ENCODE assay signal across 21 cellular contexts in the genomic region with DNA sequence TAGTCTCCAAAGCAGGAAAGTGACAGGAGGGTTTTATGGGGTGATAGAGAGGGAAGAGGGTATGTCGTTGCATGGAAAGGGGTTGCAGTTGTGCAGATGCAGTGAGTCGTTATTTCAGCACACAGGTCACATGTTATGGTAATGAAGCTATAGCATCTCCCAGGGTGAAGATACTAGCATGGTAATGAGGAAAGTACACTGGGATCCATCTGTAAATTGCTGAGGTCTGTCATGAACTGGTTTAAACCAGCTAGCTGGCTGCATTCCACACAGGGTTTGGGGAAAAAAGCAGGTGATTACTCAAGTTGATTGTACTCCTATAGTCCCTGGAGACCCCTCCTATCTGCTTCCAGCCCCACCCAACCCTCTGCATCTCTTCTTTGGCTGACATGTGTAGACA. TPM values are rescaled to one million over a fixed set of nuclear protein-coding genes. Genes with fewer than 3 reads are reported as not detected.
DNase-seq lines count a peak whose midpoint lies in the region; ATAC-seq and TF ChIP-seq lines count a peak whose summit lies in the region.
"Had no signal": no experiment of that assay in that cellular context is flagged by ENCODE, and none has a peak within 500 bp of the region (broad histone marks: within the 10 kb centered on the region; RNA-seq: fewer than 3 reads in every experiment).

No MANE protein-coding gene starts in this region.

- H3K9me1 ChIP-seq in IMR-90 (ENCODE audit: insufficient read depth, low read length) = no peaks in the 10 kb centered on the region

- H3K4me3 ChIP-seq in IMR-90 (ENCODE audit: insufficient read depth, low read depth, low read length) = no peak overlapping the region
- H3K4me3 ChIP-seq: body of pancreas, coronary artery, left lung, smooth muscle cell, upper lobe of right lung had no signal

- TF ChIP-seq POLR2A in IMR-90 (IDR thresholded peaks at IDR 0.05; ENCODE audit: low read depth, low read length) = no peak

- H3K27me3 Mint-ChIP-seq in T-helper 2 cell treated with Interferon-gamma antibody and Interleukin-4, amounts not matched to agents 5 μg/mL and 100 μg/mL, for 36 hours (ENCODE audit: low read depth) = no peaks in the 10 kb centered on the region
- H3K27me3 Mint-ChIP-seq: CD4-positive, CD25-positive, alpha-beta regulatory T cell had no signal

- dilution Hi-C loops in IMR-90 (cut with HindIII; ENCODE audit: low sequenced_read_pairs, unreplicated experiment) = no loop called here

- no peak overlapping the region for H3K4ac ChIP-seq in IMR-90 (ENCODE audit: low read depth, low read length)

- H3K18ac ChIP-seq in IMR-90 (ENCODE audit: low read depth, low read length) = no peak overlapping the region

- no peaks in the 10 kb centered on the region for H3K4me1 ChIP-seq in IMR-90 (ENCODE audit: control insufficient read depth, insufficient read depth, low read length)
- H3K4me1 ChIP-seq: body of pancreas, left lung, upper lobe of right lung had no signal

- no peak overlapping the region for H2BK20ac ChIP-seq in IMR-90 (ENCODE audit: low read depth, low read length)

- H3K27ac ChIP-seq in IMR-90 (ENCODE audit: insufficient read depth, low read length) = no peak overlapping the region
- H3K27ac ChIP-seq: body of pancreas, coronary artery, left lung, upper lobe of right lung had no signal

- H3K9me3 Mint-ChIP-seq in T-helper 2 cell treated with Interferon-gamma antibody and Interleukin-4, amounts not matched to agents 5 μg/mL and 100 μg/mL, for 36 hours = no peaks in the 10 kb centered on the region
- H3K9me3 Mint-ChIP-seq: activated T-helper 2 cell treated with anti-CD3 and anti-CD28 coated beads, Interferon-gamma antibody, Interleukin-2, Interleukin-4, amounts not matched to agents 10 μg/mL and 5 μg/mL and 100 μg/mL, durations not matched to agents 14 hours and 24 hours and 36 hours; CD4-positive, CD25-positive, alpha-beta regulatory T cell had no signal

- H3K4me2 ChIP-seq in IMR-90 (ENCODE audit: low read depth, low read length) = no peak overlapping the region
- H3K4me2 ChIP-seq: smooth muscle cell had no signal

- no peaks in the 10 kb centered on the region for H3K27me3 ChIP-seq in IMR-90 (ENCODE audit: control insufficient read depth, insufficient read depth, low read length)
- H3K27me3 ChIP-seq: body of pancreas, left lung, upper lobe of right lung had no signal

- no peak overlapping the region for H2AFZ ChIP-seq in IMR-90 (replicated peaks; ENCODE audit: low read length, poor library complexity)

- H3K36me3 ChIP-seq in IMR-90 (ENCODE audit: control insufficient read depth, insufficient read depth, low read length) = peaks cover 28% of the 10 kb centered on the region

- H4K5ac ChIP-seq in IMR-90 (ENCODE audit: low read depth, low read length) = no peak overlapping the region

- no peak overlapping the region for H3K56ac ChIP-seq in IMR-90 (ENCODE audit: extremely low read depth, insufficient read depth, low read length)

- H2BK120ac ChIP-seq in IMR-90 (ENCODE audit: low read depth, low read length) = no peak overlapping the region

- peaks cover 24% of the 10 kb centered on the region for H3K36me3 Mint-ChIP-seq in T-helper 2 cell treated with Interferon-gamma antibody and Interleukin-4, amounts not matched to agents 5 μg/mL and 100 μg/mL, for 36 hours (ENCODE audit: low read depth)

- H3K14ac ChIP-seq in IMR-90 (replicated peaks; ENCODE audit: low read depth, low read length) = no peak overlapping the region

- no peak overlapping the region for H2BK15ac ChIP-seq in IMR-90 (ENCODE audit: low read depth, low read length)

- no peak overlapping the region for H2BK5ac ChIP-seq in IMR-90 (ENCODE audit: low read depth, low read length, poor library complexity, severe bottlenecking)

- no peak overlapping the region for H3K4me3 Mint-ChIP-seq in T-helper 2 cell treated with Interferon-gamma antibody and Interleukin-4, amounts not matched to agents 5 μg/mL and 100 μg/mL, for 36 hours
- H3K4me3 Mint-ChIP-seq: CD4-positive, CD25-positive, alpha-beta regulatory T cell had no signal

- no peaks in the 10 kb centered on the region; a peak in 1 of 4 replicates for H3K79me1 ChIP-seq in IMR-90 (ENCODE audit: low read depth in 1 of 2, low read length in 2 of 2)

- intact Hi-C loops in IMR-90 (cut with micrococcal nuclease) = no loop called here
- intact Hi-C loops in posterior cingulate gyrus (cut with DNase I) = no loop called here

- POLR2A ChIA-PET in IMR-90 (lab: Charles Lee; ENCODE audit: unreplicated experiment) = no interaction called here

- H2AK5ac ChIP-seq in IMR-90 (ENCODE audit: low read depth, low read length) = no peak overlapping the region

- H3K9ac ChIP-seq in IMR-90 (ENCODE audit: low read depth, low read length) = no peak overlapping the region

- H3K9me3 ChIP-seq in IMR-90 (ENCODE audit: control insufficient read depth, insufficient read depth, low read length) = no peaks in the 10 kb centered on the region
- H3K9me3 ChIP-seq: body of pancreas, left lung, upper lobe of right lung had no signal

- no TSS peak for BruUV-seq in IMR-90 (replicated peaks; lab: Mats Ljungman, UMichigan)

- no peak overlapping the region for H4K8ac ChIP-seq in IMR-90 (ENCODE audit: low read depth in 2 of 2, low read length in 2 of 2)

- in situ Hi-C loops in IMR-90 (cut with MboI; ENCODE audit: low sequenced_read_pairs) = no loop called here

- no CpG with 5 or more reads among the region's 2 CpGs for WGBS in IMR-90 (ENCODE audit: extremely low coverage in 2 of 2, insufficient read length in 1 of 2), 2 experiments

- TF ChIP-seq RAD21 in IMR-90 (IDR thresholded peaks at IDR 0.05; ENCODE audit: low read length) = no peak

- no peak overlapping the region for H4K91ac ChIP-seq in IMR-90 (ENCODE audit: insufficient read depth, low read depth, low read length)

- no peak overlapping the region for H3K23ac ChIP-seq in IMR-90 (ENCODE audit: low read depth, low read length)

- peak; percentile 36 for DNase-seq in ELF-1 (ENCODE audit: low read depth, low spot score)
- no peak for DNase-seq in IMR-90
- peak; percentile 7 for DNase-seq in left kidney (ENCODE audit: low read depth, low spot score)
- no peak for DNase-seq in posterior cingulate gyrus
- no peak for DNase-seq in T-helper 2 cell treated with Interferon-gamma antibody and Interleukin-4, amounts not matched to agents 5 μg/mL and 100 μg/mL, for 36 hours (ENCODE audit: low spot score)
- DNase-seq: activated CD4-positive, alpha-beta T cell treated with anti-CD3 and anti-CD28 coated beads for 1 hour; body of pancreas; CD4-positive, CD25-positive, alpha-beta regulatory T cell; DMS79 treated with DMSO at 0.1 percent for 48 hours; HCEC 1CT; left lung; NCI-H2227 treated with DMSO at 0.1 percent for 48 hours; stimulated activated CD4-positive, alpha-beta T cell treated with anti-CD3 and anti-CD28 coated beads, Interleukin-4, amount 100 ng/mL, for 4 hours; SW 1271; upper lobe of right lung had no signal

- no peaks in the 10 kb centered on the region for H3K4me1 Mint-ChIP-seq in T-helper 2 cell treated with Interferon-gamma antibody and Interleukin-4, amounts not matched to agents 5 μg/mL and 100 μg/mL, for 36 hours (ENCODE audit: low read depth)

- no peak overlapping the region for H3K27ac Mint-ChIP-seq in T-helper 2 cell treated with Interferon-gamma antibody and Interleukin-4, amounts not matched to agents 5 μg/mL and 100 μg/mL, for 36 hours
- H3K27ac Mint-ChIP-seq: activated T-helper 2 cell treated with anti-CD3 and anti-CD28 coated beads, Interferon-gamma antibody, Interleukin-2, Interleukin-4, amounts not matched to agents 10 μg/mL and 5 μg/mL and 100 μg/mL, durations not matched to agents 14 hours and 24 hours and 36 hours had no signal

- ATAC-seq in IMR-90 (ENCODE audit: low read depth) (0 out of 2 replicates have a peak, but pooled peaks have one; percentile 11), GM21786 (IDR thresholded peaks at IDR 0.05; ENCODE audit: unreplicated experiment) (no peak), GM18870 (IDR thresholded peaks at IDR 0.05; ENCODE audit: unreplicated experiment) (no peak)
- ATAC-seq: body of pancreas, left lung, upper lobe of right lung had no signal

- H2AK9ac ChIP-seq in IMR-90 (replicated peaks; ENCODE audit: low read depth, low read length, poor library complexity) = no peak overlapping the region

- no peak for TF ChIP-seq CTCF in IMR-90 (conservative IDR thresholded peaks at IDR 0.05; ENCODE audit: low read depth, low read length)

- CTCF ChIA-PET in IMR-90 (lab: Yijun Ruan, JAX) = no interaction called here

- H4K20me1 ChIP-seq in IMR-90 (ENCODE audit: insufficient read depth, low read length) = no peaks in the 10 kb centered on the region

TF ChIP-seq in IMR-90, 13 proteins besides CTCF, POLR2A, EP300 and RAD21 (continues in another document):
- TF ChIP-seq BHLHE40 (IDR thresholded peaks at IDR 0.05; ENCODE audit: low read depth, low read length) (no peak), RCOR1 (IDR thresholded peaks at IDR 0.05; ENCODE audit: insufficient replicate concordance, low read length) (no peak), CHD1 (IDR thresholded peaks at IDR 0.05; ENCODE audit: low read depth, low read length) (no peak)

TF ChIP-seq in PFSK-1, 5 proteins besides CTCF, POLR2A, EP300 and RAD21:
- TF ChIP-seq POLR2AphosphoS5 (IDR thresholded peaks at IDR 0.05; ENCODE audit: low read depth, low read length) (0 out of 2 replicates have a peak, but pooled peaks have one; percentile 36), FOXP2 (optimal IDR thresholded peaks at IDR 0.05; ENCODE audit: borderline replicate concordance, extremely low read depth, extremely low read length, insufficient read depth) (no peak)
TF ChIP-seq in PFSK-1: peak in this region for 1.

RNA-seq across cellular contexts. Expression of a gene that starts 11.7 kb away (rescaled TPM):
- 29.4 and 43.6 TPM in 2 replicates for total RNA-seq in IMR-90 (2012; rRNA removed)
- 23.6 and 34.7 TPM in 2 replicates for polyA plus RNA-seq in IMR-90 (2012; rRNA removed)
- 24.1 and 41.5 TPM in 2 replicates for polyA plus RNA-seq in IMR-90 (2012; cell fraction: cytosol; rRNA removed)
- 27.2 and 39.7 TPM in 2 replicates for polyA plus RNA-seq in IMR-90 (2012; cell fraction: nucleus; rRNA removed; ENCODE audit: low replicate concordance)
- polyA plus RNA-seq in PFSK-1 (2012; ENCODE audit: insufficient read length, low read depth) = 89.8 TPM

RNA-seq across cellular contexts. Expression of a gene that starts 11.8 kb away (rescaled TPM):
- total RNA-seq in IMR-90 (2012; rRNA removed) = 20.4 and 31.4 TPM in 2 replicates
- polyA plus RNA-seq in IMR-90 (2012; rRNA removed) = 2.5 and 4.1 TPM in 2 replicates
- polyA plus RNA-seq in IMR-90 (2012; cell fraction: cytosol; rRNA removed) = 0.44 and 1.6 TPM in 2 replicates
- 0.55 and 3.4 TPM in 2 replicates for polyA plus RNA-seq in IMR-90 (2012; cell fraction: nucleus; rRNA removed; ENCODE audit: low replicate concordance)
- 2.5 TPM for polyA plus RNA-seq in PFSK-1 (2012; ENCODE audit: insufficient read length, low read depth)

RNA-seq across cellular contexts. Expression of a gene that starts 56.1 kb away (rescaled TPM):
- total RNA-seq in IMR-90 (2012; rRNA removed) = 17.2 and 20.1 TPM in 2 replicates
- 11.0 and 13.0 TPM in 2 replicates for polyA plus RNA-seq in IMR-90 (2012; rRNA removed)
- 3.1 and 3.7 TPM in 2 replicates for polyA plus RNA-seq in IMR-90 (2012; cell fraction: cytosol; rRNA removed)
- 2.9 and 23.5 TPM in 2 replicates for polyA plus RNA-seq in IMR-90 (2012; cell fraction: nucleus; rRNA removed; ENCODE audit: low replicate concordance)
- 17.2 TPM for polyA plus RNA-seq in PFSK-1 (2012; ENCODE audit: insufficient read length, low read depth)
- total RNA-seq: CD4-positive, CD25-positive, alpha-beta regulatory T cell had no signal
- polyA plus RNA-seq: CD4-positive, CD25-positive, alpha-beta regulatory T cell had no signal

Comparison
In these comparisons a context has a peak if more than half of its experiments do, and no peak if none do; other contexts are left out.
1. DNase-seq: peak in ELF-1 (single experiment) and left kidney (single experiment); none in IMR-90 (single experiment), posterior cingulate gyrus (0 of 10) and T-helper 2 cell treated with Interferon-gamma antibody and Interleukin-4, amounts not matched to agents 5 μg/mL and 100 μg/mL, for 36 hours (single experiment).